2 cellular contexts compared by ENCODE assay signal in genomic region chr16:2029350-2029749, GRCh38.
TF ChIP-seq lines count a peak whose summit lies in the region.

No MANE protein-coding gene starts in this region.

TF ChIP-seq in IMR-90, 13 proteins besides CTCF, POLR2A, EP300 and RAD21:
- no peak for TF ChIP-seq CHD1 (IDR thresholded peaks at IDR 0.05; ENCODE audit: low read depth, low read length)
- no peak for TF ChIP-seq RCOR1 (IDR thresholded peaks at IDR 0.05; ENCODE audit: insufficient replicate concordance, low read length)
- TF ChIP-seq MAZ (IDR thresholded peaks at IDR 0.05; ENCODE audit: borderline replicate concordance, low read depth, low read length) = no peak
- no peak for TF ChIP-seq RFX5 (IDR thresholded peaks at IDR 0.05; ENCODE audit: low read depth, low read length)
- no peak for TF ChIP-seq ELK1 (IDR thresholded peaks at IDR 0.05; ENCODE audit: borderline replicate concordance, low read depth, low read length)
- no peak for TF ChIP-seq MAFK (IDR thresholded peaks at IDR 0.05; ENCODE audit: low read depth, low read length)
- TF ChIP-seq FOS (IDR thresholded peaks at IDR 0.05; ENCODE audit: low read depth, low read length) = no peak

TF ChIP-seq in WTC11, 78 proteins besides CTCF, POLR2A, EP300 and RAD21:
- TF ChIP-seq JAZF1 (CRISPR knock-in tag; IDR thresholded peaks at IDR 0.05) (no peak), ZNF263 (CRISPR knock-in tag; IDR thresholded peaks at IDR 0.05; ENCODE audit: low read depth) (0 out of 2 replicates have a peak, but pooled peaks have one; percentile 19), FOXK1 (CRISPR knock-in tag; IDR thresholded peaks at IDR 0.05) (no peak)
